1 cellular context compared by ENCODE assay signal in the genomic region with DNA sequence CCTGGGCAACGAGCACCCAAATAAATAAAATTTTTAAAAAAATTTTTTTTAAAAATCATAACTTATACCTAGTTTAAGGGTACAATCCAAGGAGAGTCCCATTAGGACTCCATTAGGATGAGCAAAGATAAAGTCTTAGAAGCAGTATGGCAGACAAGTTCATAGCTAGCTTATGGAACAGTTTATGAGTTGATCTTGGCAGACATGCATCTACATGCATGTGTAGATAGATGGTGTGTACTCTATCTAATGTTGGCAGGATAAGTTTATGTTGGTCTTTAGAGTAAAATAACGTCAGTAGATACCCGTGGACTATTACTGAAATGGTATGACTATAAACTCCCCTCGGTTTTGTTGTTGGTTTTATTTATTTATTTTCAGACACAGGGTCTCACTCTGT.
TF ChIP-seq lines count a peak whose summit lies in the region.

No MANE protein-coding gene starts in this region.

TF ChIP-seq in SK-N-SH treated with all-trans-retinoic acid at 6 μM for 48 hours, 23 proteins besides CTCF, POLR2A, EP300 and RAD21 (continued from another document):
- TF ChIP-seq ESRRG (CRISPR knock-in tag; IDR thresholded peaks at IDR 0.05) (no peak), BACH2 (CRISPR knock-in tag; IDR thresholded peaks at IDR 0.05; ENCODE audit: borderline replicate concordance) (no peak), CSRNP3 (CRISPR knock-in tag; IDR thresholded peaks at IDR 0.05) (no peak), OSR1 (CRISPR knock-in tag; IDR thresholded peaks at IDR 0.05) (no peak), PPARA (CRISPR knock-in tag; IDR thresholded peaks at IDR 0.05; ENCODE audit: borderline replicate concordance) (no peak), RARB (CRISPR knock-in tag; IDR thresholded peaks at IDR 0.05) (no peak), TCF4 (CRISPR knock-in tag; IDR thresholded peaks at IDR 0.05; ENCODE audit: borderline replicate concordance) (no peak), ISL1 (CRISPR knock-in tag; IDR thresholded peaks at IDR 0.05) (no peak), ZFP3 (CRISPR knock-in tag; IDR thresholded peaks at IDR 0.05) (no peak), TOX (CRISPR knock-in tag; IDR thresholded peaks at IDR 0.05; ENCODE audit: borderline replicate concordance) (no peak), ZNF565 (CRISPR knock-in tag; conservative IDR thresholded peaks at IDR 0.05; ENCODE audit: low read depth) (no peak)
- TF ChIP-seq, protein P1, sequence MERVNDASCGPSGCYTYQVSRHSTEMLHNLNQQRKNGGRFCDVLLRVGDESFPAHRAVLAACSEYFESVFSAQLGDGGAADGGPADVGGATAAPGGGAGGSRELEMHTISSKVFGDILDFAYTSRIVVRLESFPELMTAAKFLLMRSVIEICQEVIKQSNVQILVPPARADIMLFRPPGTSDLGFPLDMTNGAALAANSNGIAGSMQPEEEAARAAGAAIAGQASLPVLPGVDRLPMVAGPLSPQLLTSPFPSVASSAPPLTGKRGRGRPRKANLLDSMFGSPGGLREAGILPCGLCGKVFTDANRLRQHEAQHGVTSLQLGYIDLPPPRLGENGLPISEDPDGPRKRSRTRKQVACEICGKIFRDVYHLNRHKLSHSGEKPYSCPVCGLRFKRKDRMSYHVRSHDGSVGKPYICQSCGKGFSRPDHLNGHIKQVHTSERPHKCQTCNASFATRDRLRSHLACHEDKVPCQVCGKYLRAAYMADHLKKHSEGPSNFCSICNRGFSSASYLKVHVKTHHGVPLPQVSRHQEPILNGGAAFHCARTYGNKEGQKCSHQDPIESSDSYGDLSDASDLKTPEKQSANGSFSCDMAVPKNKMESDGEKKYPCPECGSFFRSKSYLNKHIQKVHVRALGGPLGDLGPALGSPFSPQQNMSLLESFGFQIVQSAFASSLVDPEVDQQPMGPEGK (CRISPR knock-in tag; IDR thresholded peaks at IDR 0.05; ENCODE audit: borderline replicate concordance) = no peak
- TF ChIP-seq, protein P2, sequence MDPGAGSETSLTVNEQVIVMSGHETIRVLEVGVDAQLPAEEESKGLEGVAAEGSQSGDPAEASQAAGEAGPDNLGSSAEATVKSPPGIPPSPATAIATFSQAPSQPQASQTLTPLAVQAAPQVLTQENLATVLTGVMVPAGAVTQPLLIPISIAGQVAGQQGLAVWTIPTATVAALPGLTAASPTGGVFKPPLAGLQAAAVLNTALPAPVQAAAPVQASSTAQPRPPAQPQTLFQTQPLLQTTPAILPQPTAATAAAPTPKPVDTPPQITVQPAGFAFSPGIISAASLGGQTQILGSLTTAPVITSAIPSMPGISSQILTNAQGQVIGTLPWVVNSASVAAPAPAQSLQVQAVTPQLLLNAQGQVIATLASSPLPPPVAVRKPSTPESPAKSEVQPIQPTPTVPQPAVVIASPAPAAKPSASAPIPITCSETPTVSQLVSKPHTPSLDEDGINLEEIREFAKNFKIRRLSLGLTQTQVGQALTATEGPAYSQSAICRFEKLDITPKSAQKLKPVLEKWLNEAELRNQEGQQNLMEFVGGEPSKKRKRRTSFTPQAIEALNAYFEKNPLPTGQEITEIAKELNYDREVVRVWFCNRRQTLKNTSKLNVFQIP (CRISPR knock-in tag; IDR thresholded peaks at IDR 0.05; ENCODE audit: borderline replicate concordance, low read depth) = no peak
